Comparison of ENCODE assay signal across 24 cellular contexts in genomic region chr17:28533091-28533670, GRCh38. TPM values are rescaled to one million over a fixed set of nuclear protein-coding genes. Genes with fewer than 3 reads are reported as not detected.
DNase-seq lines count a peak whose midpoint lies in the region; ATAC-seq and TF ChIP-seq lines count a peak whose summit lies in the region.
"Had no signal": no experiment of that assay in that cellular context is flagged by ENCODE, and none has a peak within 500 bp of the region (broad histone marks: within the 10 kb centered on the region; RNA-seq: fewer than 3 reads in every experiment).

No MANE protein-coding gene starts in this region.

- ATAC-seq in foreskin keratinocyte: peak; percentile 61
- no peak for ATAC-seq in HG03025 (IDR thresholded peaks at IDR 0.05; ENCODE audit: low FRiP score, unreplicated experiment)
- no peak for ATAC-seq in GM21786 (IDR thresholded peaks at IDR 0.05; ENCODE audit: unreplicated experiment)
- ATAC-seq: stimulated activated naive CD8-positive, alpha-beta T cell treated with anti-CD3 and anti-CD28 coated beads, Interleukin-15, amount 100 ng/mL, for 72 hours had no signal

- DNase-seq in EH (ENCODE audit: low read depth) (peak; percentile 25), RPMI7951 (ENCODE audit: low read depth) (peak; percentile 28), foreskin keratinocyte (peak in 1 of 2 donors; percentile 55), renal cortical epithelial cell (ENCODE audit: low read depth) (peak; percentile 84), DMS53 (lab: John Stamatoyannopoulos, UW) (no peak)
- DNase-seq in stimulated activated naive CD4-positive, alpha-beta T cell (lab: John Stamatoyannopoulos, UW): no peak
- DNase-seq: activated CD4-positive, alpha-beta memory T cell treated with anti-CD3 and anti-CD28 coated beads, Interleukin-2, amount 10 ng/mL, durations not matched to agents 7 days and 5 days; activated CD4-positive, CD25-positive, alpha-beta regulatory T cell; activated naive CD4-positive, alpha-beta T cell treated with anti-CD3 and anti-CD28 coated beads, Interleukin-2, amount 10 ng/mL, durations not matched to agents 7 days and 5 days; activated T-cell treated with anti-CD3 and anti-CD28 coated beads, Interleukin-2, amount 50 U/mL, for 24 hours; aorta; CD4-positive, alpha-beta T cell; DMS79 treated with DMSO at 0.1 percent for 48 hours; NCI-H1436 treated with DMSO at 0.1 percent for 48 hours; NCI-H774; stimulated activated CD4-positive, alpha-beta T cell treated with anti-CD3 and anti-CD28 coated beads, Interleukin-2, amount 100 ng/mL, for 48 hours; stimulated activated naive CD8-positive, alpha-beta T cell treated with anti-CD3 and anti-CD28 coated beads, Interleukin-15, amount 100 ng/mL, for 72 hours had no signal

- peaks cover 14% of the 10 kb centered on the region for H3K27me3 ChIP-seq in foreskin keratinocyte
- H3K27me3 ChIP-seq: pancreas had no signal

- H3K4me1 ChIP-seq in foreskin keratinocyte: peaks cover 3% of the 10 kb centered on the region
- H3K4me1 ChIP-seq: esophagus muscularis mucosa, pancreas had no signal

- no peak for TF ChIP-seq CTCF in foreskin keratinocyte (conservative IDR thresholded peaks at IDR 0.05)

- peak overlapping the region; percentile 27 for H3K27ac ChIP-seq in foreskin keratinocyte
- H3K27ac ChIP-seq: esophagus muscularis mucosa, pancreas had no signal

RNA-seq across cellular contexts. Expression of gene UNC119, which starts 19.2 kb away (rescaled TPM):
- 21.7 and 24.7 TPM in 2 replicates for total RNA-seq in RPMI7951 (2014; rRNA removed; shearing (Covaris generic))
- 22.9 and 24.1 TPM in 2 replicates for total RNA-seq in foreskin keratinocyte
- 28.5 and 31.8 TPM in 2 replicates for polyA plus RNA-seq in foreskin keratinocyte
- total RNA-seq in renal cortical epithelial cell: 15.6 and 29.3 TPM in 2 replicates

RNA-seq across cellular contexts. Expression of gene FOXN1, which starts 27.0 kb away (rescaled TPM):
- not detected in 2 replicates for total RNA-seq in RPMI7951 (2014; rRNA removed; shearing (Covaris generic))
- total RNA-seq in foreskin keratinocyte (0.07 and 0.28 TPM in 2 replicates), renal cortical epithelial cell (not detected in 2 replicates)
- 0.07 and 0.18 TPM in 2 replicates for polyA plus RNA-seq in foreskin keratinocyte
- total RNA-seq: activated CD4-positive, alpha-beta memory T cell treated with anti-CD3 and anti-CD28 coated beads, Interleukin-2, amount 10 ng/mL, durations not matched to agents 7 days and 5 days; aorta; CD4-positive, alpha-beta T cell; esophagus muscularis mucosa; glomerular endothelial cell; liver; T-helper 2 cell treated with Interferon-gamma antibody and Interleukin-4, amounts not matched to agents 100 ng/mL and 5 ng/mL, for 36 hours had no signal
- polyA plus RNA-seq: aorta, liver had no signal

RNA-seq across cellular contexts. Expression of gene PIGS, which starts 38.1 kb away (rescaled TPM):
- total RNA-seq in RPMI7951 (2014; rRNA removed; shearing (Covaris generic)): 55.5 and 58.8 TPM in 2 replicates
- total RNA-seq in foreskin keratinocyte (44.9 and 47.4 TPM in 2 replicates), renal cortical epithelial cell (70.0 and 114 TPM in 2 replicates)
- polyA plus RNA-seq in foreskin keratinocyte: 32.3 and 36.8 TPM in 2 replicates

RNA-seq across cellular contexts. Expression of gene ALDOC, which starts 43.5 kb away (rescaled TPM):
- total RNA-seq in RPMI7951 (2014; rRNA removed; shearing (Covaris generic)): 64.2 and 96.5 TPM in 2 replicates
- total RNA-seq in foreskin keratinocyte: 18.4 and 20.8 TPM in 2 replicates
- 19.5 and 22.8 TPM in 2 replicates for polyA plus RNA-seq in foreskin keratinocyte
- total RNA-seq in renal cortical epithelial cell: 26.7 and 40.6 TPM in 2 replicates

RNA-seq across cellular contexts. Expression of gene SLC13A2, which starts 59.7 kb away (rescaled TPM):
- total RNA-seq in RPMI7951 (2014; rRNA removed; shearing (Covaris generic)): not detected in 2 replicates
- total RNA-seq in foreskin keratinocyte (not detected in 2 replicates), renal cortical epithelial cell (not detected in 2 replicates)
- polyA plus RNA-seq in foreskin keratinocyte: not detected in 2 replicates
- total RNA-seq: activated CD4-positive, alpha-beta memory T cell treated with anti-CD3 and anti-CD28 coated beads, Interleukin-2, amount 10 ng/mL, durations not matched to agents 7 days and 5 days; aorta; CD4-positive, alpha-beta T cell; esophagus muscularis mucosa; glomerular endothelial cell; T-helper 2 cell treated with Interferon-gamma antibody and Interleukin-4, amounts not matched to agents 100 ng/mL and 5 ng/mL, for 36 hours had no signal

Comparison
In these comparisons a context has a peak if more than half of its experiments do, and no peak if none do; other contexts are left out.
1. DNase-seq: peak in EH (single experiment), RPMI7951 (single experiment) and renal cortical epithelial cell (single experiment); none in DMS53 (single experiment) and stimulated activated naive CD4-positive, alpha-beta T cell (0 of 6).